23 cellular contexts compared by ENCODE assay signal in the genomic region with DNA sequence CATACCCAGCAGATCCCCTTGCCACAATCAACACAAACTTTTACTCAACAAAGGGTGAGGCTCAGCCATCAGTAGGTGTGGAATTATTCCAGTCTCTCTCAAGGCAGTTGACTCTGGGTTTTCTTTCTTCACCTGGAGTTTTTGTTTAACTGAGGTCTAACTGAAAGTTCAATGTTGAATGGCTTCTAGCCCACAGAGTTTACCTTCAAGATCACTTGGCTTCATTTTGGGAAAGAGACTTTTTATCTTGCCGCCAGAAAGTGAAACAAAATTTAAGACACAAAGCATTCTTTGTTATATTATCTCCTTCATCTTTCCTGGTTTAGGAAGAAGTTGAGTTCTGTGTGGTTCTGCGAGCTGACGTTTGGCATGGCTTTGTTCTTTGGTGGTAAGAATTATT.
"Had no signal": no experiment of that assay in that cellular context is flagged by ENCODE, and none has a peak within 500 bp of the region (broad histone marks: within the 10 kb centered on the region; RNA-seq: fewer than 3 reads in every experiment).

No MANE protein-coding gene starts in this region.

- H3K9me3 Mint-ChIP-seq: activated T-helper 2 cell treated with anti-CD3 and anti-CD28 coated beads, Interferon-gamma antibody, Interleukin-2, Interleukin-4, amounts not matched to agents 10 μg/mL and 5 μg/mL and 100 μg/mL, durations not matched to agents 14 hours and 24 hours and 36 hours; brain; type B pancreatic cell had no signal

- H3K36me3 Mint-ChIP-seq: activated naive CD4-positive, alpha-beta T cell treated with anti-CD3 and anti-CD28 coated beads, Interleukin-2, amount 10 ng/mL, durations not matched to agents 7 days and 5 days; brain; type B pancreatic cell had no signal

- H3K27ac ChIP-seq: left ventricle myocardium inferior, neutrophil had no signal

- ATAC-seq: activated CD8-positive, alpha-beta memory T cell treated with anti-CD3 and anti-CD28 coated beads, Interleukin-2, amount 10 ng/mL, durations not matched to agents 7 days and 5 days; naive thymus-derived CD8-positive, alpha-beta T cell; stimulated activated memory B cell treated with anti-CD40 and anti-IgM and Interleukin-4, amounts not matched to agents 10 μg/mL and 1 μg/mL and 100 μg/mL, for 72 hours had no signal

- H3K4me3 Mint-ChIP-seq: activated CD8-positive, alpha-beta memory T cell treated with anti-CD3 and anti-CD28 coated beads, Interleukin-2, amount 10 ng/mL, durations not matched to agents 7 days and 5 days; activated naive CD4-positive, alpha-beta T cell treated with anti-CD3 and anti-CD28 coated beads, Interleukin-2, amount 10 ng/mL, durations not matched to agents 7 days and 5 days; brain; memory B cell; naive thymus-derived CD8-positive, alpha-beta T cell; stimulated activated memory B cell treated with anti-CD40 and anti-IgM and Interleukin-4, amounts not matched to agents 10 μg/mL and 1 μg/mL and 100 μg/mL, for 72 hours; type B pancreatic cell had no signal

- H3K9me3 ChIP-seq: left ventricle myocardium inferior, neutrophil had no signal

- DNase-seq: activated CD4-positive, CD25-positive, alpha-beta regulatory T cell treated with anti-CD3 and anti-CD28 coated beads, Interleukin-2, amount 50 U/mL, for 72 hours; activated CD8-positive, alpha-beta memory T cell treated with anti-CD3 and anti-CD28 coated beads, Interleukin-2, amount 10 ng/mL, durations not matched to agents 7 days and 5 days; activated naive CD4-positive, alpha-beta T cell treated with anti-CD3 and anti-CD28 coated beads, Interleukin-2, amount 10 ng/mL, durations not matched to agents 7 days and 5 days; activated T-cell treated with anti-CD3 and anti-CD28 coated beads, Interleukin-2, amount 50 U/mL, for 1 hour; amygdala; central memory CD4-positive, alpha-beta T cell; cortex of kidney; effector CD4-positive, alpha-beta T cell; foreskin fibroblast; glutamatergic neuron; hypothalamus; kidney; left ventricle myocardium inferior; naive thymus-derived CD8-positive, alpha-beta T cell; retina; stimulated activated CD4-positive, alpha-beta T cell treated with anti-CD3 and anti-CD28 coated beads, Interleukin-2, amount 100 ng/mL, for 48 hours; T1000 had no signal

- H3K27me3 Mint-ChIP-seq: activated CD8-positive, alpha-beta memory T cell treated with anti-CD3 and anti-CD28 coated beads, Interleukin-2, amount 10 ng/mL, durations not matched to agents 7 days and 5 days; activated naive CD4-positive, alpha-beta T cell treated with anti-CD3 and anti-CD28 coated beads, Interleukin-2, amount 10 ng/mL, durations not matched to agents 7 days and 5 days; brain; memory B cell; naive thymus-derived CD8-positive, alpha-beta T cell; stimulated activated memory B cell treated with anti-CD40 and anti-IgM and Interleukin-4, amounts not matched to agents 10 μg/mL and 1 μg/mL and 100 μg/mL, for 72 hours; type B pancreatic cell had no signal

- H3K27ac Mint-ChIP-seq: activated CD8-positive, alpha-beta memory T cell treated with anti-CD3 and anti-CD28 coated beads, Interleukin-2, amount 10 ng/mL, durations not matched to agents 7 days and 5 days; activated naive CD4-positive, alpha-beta T cell treated with anti-CD3 and anti-CD28 coated beads, Interleukin-2, amount 10 ng/mL, durations not matched to agents 7 days and 5 days; activated T-helper 2 cell treated with anti-CD3 and anti-CD28 coated beads, Interferon-gamma antibody, Interleukin-2, Interleukin-4, amounts not matched to agents 10 μg/mL and 5 μg/mL and 100 μg/mL, durations not matched to agents 14 hours and 24 hours and 36 hours; brain; memory B cell; stimulated activated memory B cell treated with anti-CD40 and anti-IgM and Interleukin-4, amounts not matched to agents 10 μg/mL and 1 μg/mL and 100 μg/mL, for 72 hours; type B pancreatic cell had no signal

- H3K27me3 ChIP-seq: neutrophil had no signal

- H3K4me3 ChIP-seq: left ventricle myocardium inferior had no signal

- H3K36me3 ChIP-seq: left ventricle myocardium inferior, neutrophil had no signal

- FAIRE-seq: kidney had no signal
